In genomic region chr9:127398715-127399400, GRCh38 we compare ENCODE assay signal across 9 cellular contexts. TPM values are rescaled to one million over a fixed set of nuclear protein-coding genes. Genes with fewer than 3 reads are reported as not detected.
DNase-seq lines count a peak whose midpoint lies in the region; ATAC-seq, FAIRE-seq and TF ChIP-seq lines count a peak whose summit lies in the region.
"Had no signal": no experiment of that assay in that cellular context is flagged by ENCODE, and none has a peak within 500 bp of the region (broad histone marks: within the 10 kb centered on the region; RNA-seq: fewer than 3 reads in every experiment).

No MANE protein-coding gene starts in this region.

- H3K79me2 ChIP-seq in GM12878 (ENCODE audit: control insufficient read depth, insufficient read depth, low read length), result peaks cover 9% of the 10 kb centered on the region

- H4K20me1 ChIP-seq in GM12878 (ENCODE audit: control insufficient read depth, insufficient read depth), result no peaks in the 10 kb centered on the region

- ATAC-seq in GM12878 (no peak), naive B cell (ENCODE audit: low read depth in 2 of 2) (no peak), GM21515 (IDR thresholded peaks at IDR 0.05; ENCODE audit: unreplicated experiment) (no peak)

- H3K9me3 Mint-ChIP-seq in HFFc6 (no peaks in the 10 kb centered on the region), naive B cell (no peaks in the 10 kb centered on the region)

- H3K4me2 ChIP-seq in GM12878 (ENCODE audit: control insufficient read depth, insufficient read depth), result peak overlapping the region; percentile 93

- in situ Hi-C loops in GM12878 (cut with MboI), result loop anchor here (5.0 kb wide), 1 partner anchor 182 kb away; no protein-coding TSS in a partner anchor

- H3K27ac Mint-ChIP-seq in HFFc6 (no peak overlapping the region), naive B cell (peak overlapping the region in 4 of 6 donors; percentile 47 to 75 (median 64))

- intact Hi-C loops in A673 (cut with micrococcal nuclease; ENCODE audit: unreplicated experiment), result loop anchor here (5.0 kb wide), 1 partner anchor 187 kb away; no protein-coding TSS in a partner anchor
- intact Hi-C loops in GM12878 (cut with micrococcal nuclease; ENCODE audit: unreplicated experiment), result loop anchor here (5.0 kb wide), 2 partner anchors 87 to 457 kb away; no protein-coding TSS in a partner anchor
- intact Hi-C loops in testis (cut with DNase I; ENCODE audit: low total_unique reads), result no loop called here
- intact Hi-C loops in esophagus squamous epithelium (cut with DNase I), result loop anchor here (10.0 kb wide), 1 partner anchor 174 kb away; no protein-coding TSS in a partner anchor

- H3K36me3 ChIP-seq in A673 (ENCODE audit: insufficient read depth, low read length, poor library complexity, severe bottlenecking) (no peaks in the 10 kb centered on the region), GM12878 (ENCODE audit: control insufficient read depth in 2 of 2, insufficient read depth in 2 of 2, low read length in 1 of 2) (no peaks in the 10 kb centered on the region; a peak in 2 of 4 replicates), testis (ENCODE audit: low read depth, missing control alignments) (no peaks in the 10 kb centered on the region), esophagus squamous epithelium (peaks cover 6 to 38% (median 6%) of the 10 kb centered on the region in 3 donors)

- SMC1A ChIA-PET in GM12878 (lab: Charles Lee; ENCODE audit: uncharacterized antibody, unreplicated experiment), result interaction anchor here (1.2 to 1.7 kb wide), 4 partner anchors 87 to 457 kb away, joined by 3 to 6 read pairs (median 4); no protein-coding TSS in a partner anchor

- peaks cover 5% of the 10 kb centered on the region for H3K4me1 ChIP-seq in A673 (ENCODE audit: insufficient read depth, low read length, poor library complexity, severe bottlenecking)
- peaks cover 9% of the 10 kb centered on the region for H3K4me1 ChIP-seq in GM12878 (ENCODE audit: control insufficient read depth, insufficient read depth, low read length)
- H3K4me1 ChIP-seq in testis, result peaks cover 10% of the 10 kb centered on the region
- H3K4me1 ChIP-seq in esophagus squamous epithelium, result peaks cover 14 to 29% (median 18%) of the 10 kb centered on the region in 3 donors

- TF ChIP-seq RAD21 in GM12878 (IDR thresholded peaks at IDR 0.05; ENCODE audit: insufficient read depth, low read depth, low read length), result no peak

- H2AFZ ChIP-seq in GM12878 (ENCODE audit: control insufficient read depth, low read depth, low read length), result no peak overlapping the region

- BruUV-seq in A673 (replicated peaks; lab: Mats Ljungman, UMichigan) (TSS peak; percentile 28), GM12878 (replicated peaks; lab: Mats Ljungman, UMichigan) (TSS peak; percentile 57)

- H3K27me3 ChIP-seq in A673 (replicated peaks; ENCODE audit: insufficient read depth, low read depth, low read length, poor library complexity), result no peaks in the 10 kb centered on the region
- H3K27me3 ChIP-seq in GM12878 (replicated peaks in 1 of 2; ENCODE audit: control insufficient read depth in 2 of 2, insufficient read depth in 2 of 2, low read length in 1 of 2), result no peaks in the 10 kb centered on the region
- no peaks in the 10 kb centered on the region for H3K27me3 ChIP-seq in testis
- H3K27me3 ChIP-seq in esophagus squamous epithelium, result no peaks in the 10 kb centered on the region

- CTCF ChIA-PET in A673 (lab: Charles Lee) (no interaction called here), GM12878 (lab: Yijun Ruan, JAX) (interaction anchor here (0.8 to 3.6 kb wide), 8 partner anchors 11 to 186 kb away, joined by 3 to 25 read pairs (median 5); partner anchors contain the start of genes LRSAM1 and RPL12)

- POLR2A ChIA-PET in A673 (lab: Charles Lee; ENCODE audit: low non-redundant PET), result interaction anchor here (0.6 kb wide), 1 partner anchor 442 kb away, joined by 3 read pairs; no protein-coding TSS in a partner anchor
- POLR2A ChIA-PET in GM12878 (lab: Charles Lee), result interaction anchor here (0.6 kb wide), 1 partner anchor 92 kb away, joined by 3 read pairs; no protein-coding TSS in a partner anchor

- H3K27me3 Mint-ChIP-seq in HFFc6 (ENCODE audit: insufficient read depth), result no peaks in the 10 kb centered on the region; the same call in 1 of the 2 replicates
- H3K27me3 Mint-ChIP-seq in naive B cell, result peaks cover 0 to 10% (median 9%) of the 10 kb centered on the region in 3 donors

- DNase-seq in A673 (ENCODE audit: low spot score), result no peak
- no peak for DNase-seq in HFFc6
- DNase-seq in GM12878 (ENCODE audit: low read depth, low spot score), result no peak
- no peak for DNase-seq in naive B cell
- DNase-seq in mucosa of gallbladder (ENCODE audit: low spot score), result no peak
- no peak for DNase-seq in testis
- DNase-seq in esophagus squamous epithelium (lab: John Stamatoyannopoulos, UW), result no peak
- DNase-seq: amniotic stem cell had no signal

- RAD21 ChIA-PET in GM12878 (lab: Charles Lee; ENCODE audit: unreplicated experiment), result interaction anchor here (1.2 to 1.3 kb wide), 2 partner anchors 53 to 184 kb away, joined by 3 to 4 read pairs; partner anchors contain the start of genes LRSAM1 and RPL12

- no peak for TF ChIP-seq POLR2A in GM12878 (IDR thresholded peaks at IDR 0.05; ENCODE audit: low read depth, low read length)
- TF ChIP-seq POLR2A in testis (IDR thresholded peaks at IDR 0.05), result no peak
- no peak for TF ChIP-seq POLR2A in esophagus squamous epithelium (IDR thresholded peaks at IDR 0.05)

- H3K9me3 ChIP-seq in A673 (ENCODE audit: low read depth, low read length, poor library complexity, severe bottlenecking) (no peaks in the 10 kb centered on the region), GM12878 (replicated peaks; ENCODE audit: control insufficient read depth, insufficient read depth, low read length) (no peaks in the 10 kb centered on the region), testis (no peaks in the 10 kb centered on the region), esophagus squamous epithelium (no peaks in the 10 kb centered on the region)

- 94% methylated on average over 13 of the region's 13 CpGs for WGBS in GM12878 (ENCODE audit: insufficient coverage, insufficient replicate concordance, low lambda C conversion rate, missing lambda C conversion rate)
- 81 to 91% methylated on average over 13 of the region's 13 CpGs for WGBS in testis, 2 donors
- WGBS in esophagus squamous epithelium, 2 donors, result 89 to 94% methylated on average over 6 to 10 of the region's 13 CpGs

- peaks cover 20% of the 10 kb centered on the region for H3K4me1 Mint-ChIP-seq in HFFc6 (ENCODE audit: low read depth)
- peaks cover 11 to 21% (median 15%) of the 10 kb centered on the region in 3 donors for H3K4me1 Mint-ChIP-seq in naive B cell

- no peak for FAIRE-seq in GM12878 (lab: Jason Lieb, UNC)

- TF ChIP-seq EP300 in GM12878 (IDR thresholded peaks at IDR 0.05; ENCODE audit: borderline replicate concordance in 1 of 2, control insufficient read depth in 1 of 2, low read depth in 2 of 2, low read length in 2 of 2), result no peak

- no peaks in the 10 kb centered on the region for H3K36me3 Mint-ChIP-seq in HFFc6 (ENCODE audit: low read depth)
- H3K36me3 Mint-ChIP-seq in naive B cell, result no peaks in the 10 kb centered on the region

- H3K27ac ChIP-seq in A673 (ENCODE audit: low read depth, low read length, poor library complexity, severe bottlenecking), result no peak overlapping the region
- H3K27ac ChIP-seq in GM12878 (ENCODE audit: control insufficient read depth, insufficient read depth), result no peak overlapping the region
- no peak overlapping the region for H3K27ac ChIP-seq in testis
- no peak overlapping the region for H3K27ac ChIP-seq in esophagus squamous epithelium

- H3K4me3 Mint-ChIP-seq in HFFc6, result peak overlapping the region; percentile 83
- peak overlapping the region; percentile 52 to 89 (median 79) for H3K4me3 Mint-ChIP-seq in naive B cell

- no peak overlapping the region for H3K4me3 ChIP-seq in A673 (ENCODE audit: low read depth, low read length, poor library complexity, severe bottlenecking)
- peak overlapping the region; percentile 89; the same call in 1 of the 2 replicates for H3K4me3 ChIP-seq in GM12878
- no peak overlapping the region for H3K4me3 ChIP-seq in testis
- peak overlapping the region in 1 of 4 donors; percentile 85 for H3K4me3 ChIP-seq in esophagus squamous epithelium

- no peak overlapping the region for H3K9ac ChIP-seq in GM12878 (ENCODE audit: control insufficient read depth, insufficient read depth, low read length)

- TF ChIP-seq CTCF in A673 (conservative IDR thresholded peaks at IDR 0.05; ENCODE audit: low read depth, low read length) (no peak), HFFc6 (IDR thresholded peaks at IDR 0.05) (no peak), GM12878 (IDR thresholded peaks at IDR 0.05 in 2 of 3, conservative IDR thresholded peaks at IDR 0.05 in 1 of 3; ENCODE audit: control insufficient read depth in 2 of 3, extremely low read depth in 1 of 3, insufficient read depth in 1 of 3, low read depth in 3 of 3, low read length in 3 of 3) (peak in 1 of 3 experiments; percentile 4; a peak in 1 of 6 replicates), testis (IDR thresholded peaks at IDR 0.05) (no peak), esophagus squamous epithelium (IDR thresholded peaks at IDR 0.05) (no peak)

RNA-seq across cellular contexts. Expression of gene SLC2A8, which starts 1.9 kb away (rescaled TPM):
- total RNA-seq in A673 (2021) (12.7 and 17.1 TPM in 2 replicates), GM12878 (2014; rRNA removed) (11.4 and 17.5 TPM in 2 replicates), GM12878 (2014; rRNA removed; fragmentation: Illumina TruSeq; extraction: Trizol) (4.6 and 4.7 TPM in 2 replicates), GM12878 (2021) (13.3 and 13.7 TPM in 2 replicates), mucosa of gallbladder (25.0 TPM), testis (10 to 100 TPM; 62.7 to 68.6 TPM), esophagus squamous epithelium (10 to 100 TPM in 3 of 4 donors, 1 to 10 TPM in 1; 6.2 to 28.3 (median 16.7) TPM)
- total RNA-seq in HFFc6 (2021; fragmentation: NEBNext Ultra II Directional; extraction: Animal tissue kit (Norgen Biotek cat#: 25700)), result 10 to 100 TPM; 11.5 to 13.6 (median 12.5) TPM
- 11.3 and 13.6 TPM in 2 replicates for total RNA-seq in GM12878 (2013; cell fraction: nucleolus; rRNA removed)
- polyA plus RNA-seq in GM12878 (2011; ENCODE audit: low read depth), result 5.3 TPM
- polyA plus RNA-seq in GM12878 (2011; rRNA removed) (2.9 and 6.3 TPM in 2 replicates), GM12878 (2014; fragmentation: Illumina TruSeq; extraction: Trizol) (1.6 and 3.3 TPM in 2 replicates), GM12878 (2014; fragmentation: Nextera tagmentation; extraction: Ambion mirVana) (1 to 10 TPM in 1 of 2 experiments, under 1 TPM in 1; 0.31 to 1.4 TPM), GM12878 (2014; rRNA removed) (13.9 and 16.3 TPM in 2 replicates), GM12878 (2016; fragmentation: Nextera tagmentation; extraction: Ambion mirVana) (10 to 100 TPM; 16.8 to 22.7 TPM), naive B cell (ENCODE audit: low read depth in 6 of 6) (10 to 100 TPM in 1 of 6 donors, 1 to 10 TPM in 5; 6.0 to 14.3 (median 8.5) TPM), testis (ENCODE audit: insufficient read depth, low read depth, low replicate concordance) (128 TPM)
- 7.4 and 13.6 TPM in 2 replicates for polyA plus RNA-seq in GM12878 (2011; cell fraction: cytosol; rRNA removed)
- polyA plus RNA-seq in GM12878 (2011; cell fraction: nucleus; rRNA removed), result 24.0 and 30.3 TPM in 2 replicates
- 9.2 and 9.4 TPM in 2 replicates for polyA plus RNA-seq in GM12878 (2012)
- polyA minus RNA-seq in GM12878 (2011; rRNA and poly(A)+ RNA removed), result 5.9 and 12.9 TPM in 2 replicates
- polyA minus RNA-seq in GM12878 (2011; cell fraction: cytosol; rRNA and poly(A)+ RNA removed), result 7.0 and 9.9 TPM in 2 replicates
- 5.0 and 11.5 TPM in 2 replicates for polyA minus RNA-seq in GM12878 (2011; cell fraction: nucleus; rRNA and poly(A)+ RNA removed)

RNA-seq across cellular contexts. Expression of gene ZNF79, which starts 25.3 kb away (rescaled TPM):
- total RNA-seq in A673 (2021) (11.2 and 11.6 TPM in 2 replicates), GM12878 (2014; rRNA removed) (11.2 and 14.1 TPM in 2 replicates), GM12878 (2014; rRNA removed; fragmentation: Illumina TruSeq; extraction: Trizol) (9.8 and 11.1 TPM in 2 replicates), GM12878 (2021) (10.2 and 12.4 TPM in 2 replicates), mucosa of gallbladder (7.6 TPM), testis (10 to 100 TPM; 19.5 to 24.5 TPM), esophagus squamous epithelium (1 to 10 TPM; 3.1 to 9.9 (median 4.7) TPM)
- total RNA-seq in HFFc6 (2021; fragmentation: NEBNext Ultra II Directional; extraction: Animal tissue kit (Norgen Biotek cat#: 25700)), result 1 to 10 TPM; 6.7 to 8.5 (median 7.6) TPM
- 19.1 and 19.8 TPM in 2 replicates for total RNA-seq in GM12878 (2013; cell fraction: nucleolus; rRNA removed)
- 3.7 TPM for polyA plus RNA-seq in GM12878 (2011; ENCODE audit: low read depth)
- polyA plus RNA-seq in GM12878 (2011; rRNA removed) (9.9 and 12.2 TPM in 2 replicates), GM12878 (2014; fragmentation: Illumina TruSeq; extraction: Trizol) (9.5 and 11.9 TPM in 2 replicates), GM12878 (2014; fragmentation: Nextera tagmentation; extraction: Ambion mirVana) (1 to 10 TPM; 1.8 to 2.0 TPM), GM12878 (2014; rRNA removed) (8.7 and 9.3 TPM in 2 replicates), GM12878 (2016; fragmentation: Nextera tagmentation; extraction: Ambion mirVana) (10 to 100 TPM; 12.9 to 14.0 TPM), naive B cell (ENCODE audit: low read depth in 6 of 6) (1 to 10 TPM in 5 of 6 donors, not detected in 1; 5.8 to 8.8 (median 6.2) TPM), testis (ENCODE audit: insufficient read depth, low read depth, low replicate concordance) (15.9 TPM)
- 12.5 and 12.8 TPM in 2 replicates for polyA plus RNA-seq in GM12878 (2011; cell fraction: cytosol; rRNA removed)
- polyA plus RNA-seq in GM12878 (2011; cell fraction: nucleus; rRNA removed), result 16.2 and 16.3 TPM in 2 replicates
- polyA plus RNA-seq in GM12878 (2012), result 4.7 and 6.1 TPM in 2 replicates
- 23.2 and 26.5 TPM in 2 replicates for polyA minus RNA-seq in GM12878 (2011; rRNA and poly(A)+ RNA removed)
- polyA minus RNA-seq in GM12878 (2011; cell fraction: cytosol; rRNA and poly(A)+ RNA removed), result 4.4 and 6.8 TPM in 2 replicates
- 7.5 and 11.7 TPM in 2 replicates for polyA minus RNA-seq in GM12878 (2011; cell fraction: nucleus; rRNA and poly(A)+ RNA removed)

RNA-seq across cellular contexts. Expression of gene RPL12, which starts 52.3 kb away (rescaled TPM):
- total RNA-seq in A673 (2021), result 1,114 and 1,120 TPM in 2 replicates
- total RNA-seq in HFFc6 (2021; fragmentation: NEBNext Ultra II Directional; extraction: Animal tissue kit (Norgen Biotek cat#: 25700)), result 1,000 to 10,000 TPM in 4 of 6 experiments, 100 to 1,000 TPM in 2; 953 to 1,196 (median 1,072) TPM
- total RNA-seq in GM12878 (2013; cell fraction: nucleolus; rRNA removed), result 532 and 580 TPM in 2 replicates
- 2,340 and 2,418 TPM in 2 replicates for total RNA-seq in GM12878 (2014; rRNA removed)
- 4,535 and 4,622 TPM in 2 replicates for total RNA-seq in GM12878 (2014; rRNA removed; fragmentation: Illumina TruSeq; extraction: Trizol)
- total RNA-seq in GM12878 (2021), result 2,052 and 2,163 TPM in 2 replicates
- 4,165 TPM for polyA plus RNA-seq in GM12878 (2011; ENCODE audit: low read depth)
- 2,640 and 2,932 TPM in 2 replicates for polyA plus RNA-seq in GM12878 (2011; rRNA removed)
- 2,904 and 3,567 TPM in 2 replicates for polyA plus RNA-seq in GM12878 (2011; cell fraction: cytosol; rRNA removed)
- 879 and 937 TPM in 2 replicates for polyA plus RNA-seq in GM12878 (2011; cell fraction: nucleus; rRNA removed)
- polyA plus RNA-seq in GM12878 (2012), result 3,068 and 4,412 TPM in 2 replicates
- polyA plus RNA-seq in GM12878 (2014; fragmentation: Illumina TruSeq; extraction: Trizol), result 4,925 and 5,544 TPM in 2 replicates
- 1,000 to 10,000 TPM; 3,077 to 3,412 TPM for polyA plus RNA-seq in GM12878 (2014; fragmentation: Nextera tagmentation; extraction: Ambion mirVana)
- 3,446 and 3,776 TPM in 2 replicates for polyA plus RNA-seq in GM12878 (2014; rRNA removed)
- 1,000 to 10,000 TPM in 1 of 2 experiments, 100 to 1,000 TPM in 1; 961 to 1,005 TPM for polyA plus RNA-seq in GM12878 (2016; fragmentation: Nextera tagmentation; extraction: Ambion mirVana)
- polyA minus RNA-seq in GM12878 (2011; rRNA and poly(A)+ RNA removed), result 712 and 1,069 TPM in 2 replicates
- 520 and 541 TPM in 2 replicates for polyA minus RNA-seq in GM12878 (2011; cell fraction: cytosol; rRNA and poly(A)+ RNA removed)
- 259 and 431 TPM in 2 replicates for polyA minus RNA-seq in GM12878 (2011; cell fraction: nucleus; rRNA and poly(A)+ RNA removed)
- polyA plus RNA-seq in naive B cell (ENCODE audit: low read depth in 6 of 6), result 1,000 to 10,000 TPM; 1,582 to 1,976 (median 1,881) TPM
- 764 TPM for total RNA-seq in mucosa of gallbladder
- total RNA-seq in testis, result 100 to 1,000 TPM; 499 to 950 TPM
- polyA plus RNA-seq in testis (ENCODE audit: insufficient read depth, low read depth, low replicate concordance), result 1,237 TPM
- total RNA-seq in esophagus squamous epithelium, result 1,000 to 10,000 TPM; 1,192 to 3,474 (median 2,165) TPM

RNA-seq across cellular contexts. Expression of gene LRSAM1, which starts 52.5 kb away (rescaled TPM):
- total RNA-seq in A673 (2021) (15.8 and 19.5 TPM in 2 replicates), GM12878 (2014; rRNA removed) (13.1 and 13.7 TPM in 2 replicates), GM12878 (2014; rRNA removed; fragmentation: Illumina TruSeq; extraction: Trizol) (5.8 and 5.9 TPM in 2 replicates), GM12878 (2021) (18.9 and 20.4 TPM in 2 replicates), mucosa of gallbladder (30.1 TPM), testis (10 to 100 TPM; 20.5 to 22.0 TPM), esophagus squamous epithelium (10 to 100 TPM in 3 of 4 donors, 1 to 10 TPM in 1; 8.0 to 16.2 (median 12.9) TPM)
- 10 to 100 TPM; 12.1 to 15.9 (median 13.4) TPM for total RNA-seq in HFFc6 (2021; fragmentation: NEBNext Ultra II Directional; extraction: Animal tissue kit (Norgen Biotek cat#: 25700))
- total RNA-seq in GM12878 (2013; cell fraction: nucleolus; rRNA removed), result 60.8 and 70.8 TPM in 2 replicates
- polyA plus RNA-seq in GM12878 (2011; ENCODE audit: low read depth), result 6.8 TPM
- polyA plus RNA-seq in GM12878 (2011; rRNA removed) (7.5 and 9.7 TPM in 2 replicates), GM12878 (2014; fragmentation: Illumina TruSeq; extraction: Trizol) (4.5 and 6.9 TPM in 2 replicates), GM12878 (2014; fragmentation: Nextera tagmentation; extraction: Ambion mirVana) (under 1 TPM; 0.14 to 0.53 TPM), GM12878 (2014; rRNA removed) (14.3 and 14.8 TPM in 2 replicates), GM12878 (2016; fragmentation: Nextera tagmentation; extraction: Ambion mirVana) (10 to 100 TPM; 18.4 to 23.4 TPM), naive B cell (ENCODE audit: low read depth in 6 of 6) (1 to 10 TPM; 4.9 to 9.2 (median 7.0) TPM), testis (ENCODE audit: insufficient read depth, low read depth, low replicate concordance) (9.9 TPM)
- polyA plus RNA-seq in GM12878 (2011; cell fraction: cytosol; rRNA removed), result 8.2 and 10.8 TPM in 2 replicates
- polyA plus RNA-seq in GM12878 (2011; cell fraction: nucleus; rRNA removed), result 44.3 and 44.5 TPM in 2 replicates
- 12.3 and 17.2 TPM in 2 replicates for polyA plus RNA-seq in GM12878 (2012)
- 7.3 and 16.4 TPM in 2 replicates for polyA minus RNA-seq in GM12878 (2011; rRNA and poly(A)+ RNA removed)
- 3.2 and 6.8 TPM in 2 replicates for polyA minus RNA-seq in GM12878 (2011; cell fraction: cytosol; rRNA and poly(A)+ RNA removed)
- 22.5 and 27.0 TPM in 2 replicates for polyA minus RNA-seq in GM12878 (2011; cell fraction: nucleus; rRNA and poly(A)+ RNA removed)
